9 cellular contexts compared by ENCODE assay signal in the genomic region with DNA sequence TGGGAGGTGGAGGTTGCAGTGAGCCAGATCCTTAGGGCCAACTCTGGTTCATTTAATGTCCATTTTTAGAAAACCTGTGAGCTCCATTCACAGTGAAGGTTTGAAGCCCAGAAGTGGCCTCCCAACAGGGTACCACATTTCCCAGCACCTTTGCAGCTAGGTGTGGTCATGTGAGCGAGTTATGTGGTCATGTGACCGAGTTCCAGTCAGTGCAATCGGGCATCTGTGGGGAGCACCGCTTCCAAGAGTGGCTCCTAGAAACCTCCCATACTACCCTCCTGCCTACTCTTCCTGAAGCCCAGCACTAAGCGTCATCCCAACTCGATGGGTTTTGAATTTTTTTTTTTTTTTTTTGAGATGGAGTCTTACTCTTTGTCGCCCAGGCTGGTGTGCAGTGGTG. TPM values are rescaled to one million over a fixed set of nuclear protein-coding genes. Genes with fewer than 3 reads are reported as not detected.
A peak's percentile ranks its signal among the peaks of the same experiment; 100 is the strongest.
DNase-seq lines count a peak whose midpoint lies in the region; ATAC-seq and TF ChIP-seq lines count a peak whose summit lies in the region.
"Had no signal": no experiment of that assay in that cellular context is flagged by ENCODE, and none has a peak within 500 bp of the region (broad histone marks: within the 10 kb centered on the region; RNA-seq: fewer than 3 reads in every experiment).

No MANE protein-coding gene starts in this region.

- TF ChIP-seq CTCF in GM23338 (conservative IDR thresholded peaks at IDR 0.05; ENCODE audit: low read depth in 2 of 2) (no peak), dorsolateral prefrontal cortex (IDR thresholded peaks at IDR 0.05 in 54 of 56, conservative IDR thresholded peaks at IDR 0.05 in 2 of 56; ENCODE audit: low read depth in 1 of 56, partially characterized antibody in 56 of 56) (no peak), GM20000 (IDR thresholded peaks at IDR 0.05; ENCODE audit: extremely low read depth, missing control alignments) (no peak)

- H3K4me3 Mint-ChIP-seq in GM23338: peak overlapping the region; percentile 69; the same call in 1 of the 3 replicates

- H3K4me1 ChIP-seq in GM23338 (ENCODE audit: insufficient read depth): no peaks in the 10 kb centered on the region; the same call in 1 of the 2 replicates
- peaks cover 6% of the 10 kb centered on the region for H3K4me1 ChIP-seq in rectal smooth muscle tissue (ENCODE audit: control insufficient read depth, insufficient read depth, low read length)

- no peaks in the 10 kb centered on the region for H3K9me2 ChIP-seq in GM23338 (ENCODE audit: insufficient read depth)

- H3K4me3 ChIP-seq in GM23338 (no peak overlapping the region), dorsolateral prefrontal cortex (peak overlapping the region in 20 of 59 donors; percentile 57 to 80 (median 70)), rectal smooth muscle tissue (ENCODE audit: low read length) (no peak overlapping the region)

- H3K79me2 ChIP-seq in GM23338 (replicated peaks; ENCODE audit: insufficient read depth): no peaks in the 10 kb centered on the region

- H3K27me3 Mint-ChIP-seq in GM23338 (ENCODE audit: insufficient read depth, low read depth, poor library complexity): peaks cover 17% of the 10 kb centered on the region

- intact Hi-C loops in dorsolateral prefrontal cortex (cut with DNase I): no loop called here

- H3K27me3 ChIP-seq in GM23338 (ENCODE audit: insufficient read depth): no peaks in the 10 kb centered on the region
- no peaks in the 10 kb centered on the region for H3K27me3 ChIP-seq in dorsolateral prefrontal cortex
- H3K27me3 ChIP-seq in rectal smooth muscle tissue (ENCODE audit: control insufficient read depth, insufficient read depth, low read length): no peaks in the 10 kb centered on the region

- H3K4me1 Mint-ChIP-seq in GM23338: peaks cover 4% of the 10 kb centered on the region; the same call in 2 of the 3 replicates

- H3K36me3 ChIP-seq in GM23338 (ENCODE audit: insufficient read depth) (no peaks in the 10 kb centered on the region), rectal smooth muscle tissue (ENCODE audit: control insufficient read depth, insufficient read depth, low read length) (no peaks in the 10 kb centered on the region)

- H3K27ac Mint-ChIP-seq in GM23338: no peak overlapping the region; the same call in 1 of the 2 replicates

- DNase-seq in GM23338 (ENCODE audit: low spot score) (peak; percentile 45), NCI-H2227 treated with DMSO at 0.1 percent for 48 hours (lab: John Stamatoyannopoulos, UW) (peak; percentile 53), dorsolateral prefrontal cortex (peak in 1 of 10 donors; percentile 31), GM20000 (ENCODE audit: low spot score) (no peak)
- no peak for DNase-seq in stimulated activated naive CD4-positive, alpha-beta T cell (lab: John Stamatoyannopoulos, UW)
- no peak for DNase-seq in stimulated activated CD4-positive, alpha-beta T cell treated with anti-CD3 and anti-CD28 coated beads, Interleukin-4, amount 100 ng/mL, for 4 hours
- DNase-seq: NCI-H1092 treated with DMSO at 0.1 percent for 48 hours had no signal

- peak overlapping the region; percentile 92; the same call in 1 of the 2 replicates for H2AFZ ChIP-seq in GM23338

- peak overlapping the region; percentile 91; the same call in 1 of the 2 replicates for H3K4me2 ChIP-seq in GM23338

- ATAC-seq in GM23338 (peak; percentile 16), HG02571 (IDR thresholded peaks at IDR 0.05; ENCODE audit: unreplicated experiment) (no peak)

- H3K9ac ChIP-seq in rectal smooth muscle tissue (ENCODE audit: low read length): no peak overlapping the region

- H3F3A ChIP-seq in GM23338 (replicated peaks; ENCODE audit: low read depth): no peaks in the 10 kb centered on the region; the same call in 1 of the 2 replicates

- peaks cover 3% of the 10 kb centered on the region; the same call in 1 of the 3 replicates for H3K36me3 Mint-ChIP-seq in GM23338 (ENCODE audit: low read depth)

- no peaks in the 10 kb centered on the region for H4K20me1 ChIP-seq in GM23338 (replicated peaks; ENCODE audit: insufficient read depth)

- H3K27ac ChIP-seq in GM23338 (ENCODE audit: low read depth) (no peak overlapping the region), dorsolateral prefrontal cortex (peak overlapping the region; percentile 93 to 100 (median 99)), rectal smooth muscle tissue (ENCODE audit: low read depth, low read length) (peak overlapping the region; percentile 94)

- H3K9me3 Mint-ChIP-seq in GM23338: no peaks in the 10 kb centered on the region

TF ChIP-seq in GM23338, 12 proteins besides CTCF, POLR2A, EP300 and RAD21:
- TF ChIP-seq, protein P1, sequence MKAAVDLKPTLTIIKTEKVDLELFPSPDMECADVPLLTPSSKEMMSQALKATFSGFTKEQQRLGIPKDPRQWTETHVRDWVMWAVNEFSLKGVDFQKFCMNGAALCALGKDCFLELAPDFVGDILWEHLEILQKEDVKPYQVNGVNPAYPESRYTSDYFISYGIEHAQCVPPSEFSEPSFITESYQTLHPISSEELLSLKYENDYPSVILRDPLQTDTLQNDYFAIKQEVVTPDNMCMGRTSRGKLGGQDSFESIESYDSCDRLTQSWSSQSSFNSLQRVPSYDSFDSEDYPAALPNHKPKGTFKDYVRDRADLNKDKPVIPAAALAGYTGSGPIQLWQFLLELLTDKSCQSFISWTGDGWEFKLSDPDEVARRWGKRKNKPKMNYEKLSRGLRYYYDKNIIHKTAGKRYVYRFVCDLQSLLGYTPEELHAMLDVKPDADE (IDR thresholded peaks at IDR 0.05): 0 out of 2 replicates have a peak, but pooled peaks have one; percentile 25
- no peak for TF ChIP-seq NANOG (IDR thresholded peaks at IDR 0.05; ENCODE audit: borderline replicate concordance)

RNA-seq across cellular contexts. Expression of a gene that starts 0.7 kb away (rescaled TPM):
- total RNA-seq in GM23338 (2014; rRNA removed; shearing (Covaris generic)): 2.0 and 3.4 TPM in 2 replicates
- polyA plus RNA-seq in GM23338 (2016; fragmentation: Nextera tagmentation; extraction: Ambion mirVana): 2.9 and 4.1 TPM in 2 replicates
- total RNA-seq in dorsolateral prefrontal cortex: 100 to 1,000 TPM in 45 of 120 experiments, 10 to 100 TPM in 75; 52.0 to 175 (median 92.9) TPM

RNA-seq across cellular contexts. Expression of a gene that starts 58.9 kb away (rescaled TPM):
- 75.0 and 79.3 TPM in 2 replicates for total RNA-seq in GM23338 (2014; rRNA removed; shearing (Covaris generic))
- 96.9 and 122 TPM in 2 replicates for polyA plus RNA-seq in GM23338 (2016; fragmentation: Nextera tagmentation; extraction: Ambion mirVana)
- 10 to 100 TPM; 12.7 to 39.6 (median 22.5) TPM for total RNA-seq in dorsolateral prefrontal cortex

RNA-seq across cellular contexts. Expression of a gene that starts 59.2 kb away (rescaled TPM):
- 9.1 and 10.6 TPM in 2 replicates for total RNA-seq in GM23338 (2014; rRNA removed; shearing (Covaris generic))
- polyA plus RNA-seq in GM23338 (2016; fragmentation: Nextera tagmentation; extraction: Ambion mirVana): 2.9 and 4.2 TPM in 2 replicates
- total RNA-seq in dorsolateral prefrontal cortex: 10 to 100 TPM; 14.1 to 42.1 (median 18.4) TPM

Comparison
In these comparisons a context has a peak if more than half of its experiments do, and no peak if none do; other contexts are left out.
1. DNase-seq: peak in GM23338 (single experiment) and NCI-H2227 treated with DMSO at 0.1 percent for 48 hours (single experiment); none in GM20000 (single experiment), stimulated activated naive CD4-positive, alpha-beta T cell (0 of 6) and stimulated activated CD4-positive, alpha-beta T cell treated with anti-CD3 and anti-CD28 coated beads, Interleukin-4, amount 100 ng/mL, for 4 hours (0 of 2).
2. RNA of a gene that starts 0.7 kb away (total RNA-seq): 52.0 to 175 TPM in dorsolateral prefrontal cortex; 2.0 to 3.4 TPM in GM23338; every median in the first group is over 10 times any median in the second.